Comparison of ENCODE assay signal across 21 cellular contexts in the genomic region with DNA sequence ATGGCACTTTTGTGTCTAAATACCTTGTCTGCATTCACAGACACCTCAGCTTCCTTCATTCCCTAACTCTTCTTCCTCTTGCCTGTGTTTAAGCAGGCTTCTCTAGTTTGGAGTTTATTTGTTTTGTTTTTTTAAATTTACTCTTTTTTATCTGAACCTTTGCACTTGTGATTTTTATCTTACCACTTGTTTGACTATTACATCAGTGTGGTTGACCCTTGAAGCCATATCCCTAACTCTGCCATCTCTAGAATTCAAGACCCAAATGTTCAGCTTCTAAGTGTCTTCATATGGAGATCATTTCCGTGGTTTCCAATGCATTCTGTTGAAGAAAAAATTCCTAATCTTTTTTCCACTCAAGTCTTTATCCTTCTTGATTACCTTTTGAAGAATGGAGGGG.
"Had no signal": no experiment of that assay in that cellular context is flagged by ENCODE, and none has a peak within 500 bp of the region (broad histone marks: within the 10 kb centered on the region; RNA-seq: fewer than 3 reads in every experiment).

No MANE protein-coding gene starts in this region.

- H3K36me3 Mint-ChIP-seq: natural killer cell treated with Interleukin-12 subunit alpha and Interleukin-12 subunit beta and Interleukin-15 and Interleukin-18, amount 100 ng/mL, for 72 hours; stimulated activated naive B cell treated with anti-CD40 and anti-IgM and Interleukin-4, amounts not matched to agents 10 μg/mL and 1 μg/mL and 100 μg/mL, for 72 hours had no signal

- ATAC-seq: heart left ventricle; left colon; natural killer cell treated with Interleukin-12 subunit alpha and Interleukin-12 subunit beta and Interleukin-15 and Interleukin-18, amount 100 ng/mL, for 72 hours; sciatic nerve; stimulated activated naive B cell treated with anti-CD40 and anti-IgM and Interleukin-4, amounts not matched to agents 10 μg/mL and 1 μg/mL and 100 μg/mL, for 72 hours had no signal

- H3K9me3 Mint-ChIP-seq: endodermal cell; stimulated activated naive B cell treated with anti-CD40 and anti-IgM and Interleukin-4, amounts not matched to agents 10 μg/mL and 1 μg/mL and 100 μg/mL, for 72 hours had no signal

- H3K9me3 ChIP-seq: colonic mucosa, heart left ventricle, prostate gland, stomach, thoracic aorta, transverse colon had no signal

- H3K4me1 ChIP-seq: colonic mucosa, prostate gland, transverse colon had no signal

- H3K9ac ChIP-seq: parathyroid adenoma had no signal

- H3K27me3 ChIP-seq: colonic mucosa, heart left ventricle, stomach, transverse colon had no signal

- H3K4me3 ChIP-seq: colonic mucosa, heart left ventricle, prostate gland, stomach, thoracic aorta, transverse colon had no signal

- DNase-seq: cerebellar nuclear complex; colonic mucosa; dermis blood vessel endothelial cell; endodermal cell; foreskin melanocyte; heart left ventricle; hippocampal formation; left colon; midbrain; retina; stimulated activated CD4-positive, alpha-beta T cell treated with anti-CD3 and anti-CD28 coated beads, Interleukin-2, amount 100 ng/mL, for 24 hours; stimulated activated CD4-positive, alpha-beta T cell treated with anti-CD3 and anti-CD28 coated beads, Interleukin-4, amount 100 ng/mL, for 4 hours; stimulated activated naive B cell treated with anti-CD40 and anti-IgM and Interleukin-4, amounts not matched to agents 10 μg/mL and 1 μg/mL and 100 μg/mL, for 72 hours; stomach; substantia nigra; transverse colon had no signal

- H3K4me1 Mint-ChIP-seq: stimulated activated naive B cell treated with anti-CD40 and anti-IgM and Interleukin-4, amounts not matched to agents 10 μg/mL and 1 μg/mL and 100 μg/mL, for 72 hours had no signal

- H3K27ac Mint-ChIP-seq: endodermal cell; natural killer cell treated with Interleukin-12 subunit alpha and Interleukin-12 subunit beta and Interleukin-15 and Interleukin-18, amount 100 ng/mL, for 72 hours; stimulated activated naive B cell treated with anti-CD40 and anti-IgM and Interleukin-4, amounts not matched to agents 10 μg/mL and 1 μg/mL and 100 μg/mL, for 72 hours had no signal

- H3K27ac ChIP-seq: colonic mucosa, heart left ventricle, parathyroid adenoma, prostate gland, thoracic aorta, transverse colon had no signal

- H3K27me3 Mint-ChIP-seq: stimulated activated naive B cell treated with anti-CD40 and anti-IgM and Interleukin-4, amounts not matched to agents 10 μg/mL and 1 μg/mL and 100 μg/mL, for 72 hours had no signal

- H2AFZ ChIP-seq: parathyroid adenoma had no signal

- H3K4me3 Mint-ChIP-seq: endodermal cell; natural killer cell treated with Interleukin-12 subunit alpha and Interleukin-12 subunit beta and Interleukin-15 and Interleukin-18, amount 100 ng/mL, for 72 hours; stimulated activated naive B cell treated with anti-CD40 and anti-IgM and Interleukin-4, amounts not matched to agents 10 μg/mL and 1 μg/mL and 100 μg/mL, for 72 hours had no signal

- H3K36me3 ChIP-seq: colonic mucosa, prostate gland, stomach, thoracic aorta, transverse colon had no signal
